Comparison of ENCODE assay signal across 1 cellular context in genomic region chr5:172897067-172897690, GRCh38.
A peak's percentile ranks its signal among the peaks of the same experiment; 100 is the strongest.
TF ChIP-seq lines count a peak whose summit lies in the region.

No MANE protein-coding gene starts in this region.

TF ChIP-seq in IMR-90, 13 proteins besides CTCF, POLR2A, EP300 and RAD21:
- peak; percentile 10; the same call in 1 of the 2 replicates for TF ChIP-seq SMC3 (IDR thresholded peaks at IDR 0.05; ENCODE audit: low read depth, low read length)
